ENCODE assay signal across 1 cellular context in genomic region chrX:155056877-155057792, GRCh38.
TF ChIP-seq lines count a peak whose summit lies in the region.

No MANE protein-coding gene starts in this region.

TF ChIP-seq in HepG2, 621 proteins besides CTCF, POLR2A, EP300 and RAD21 (continued from another document):
- no peak for TF ChIP-seq ZNF142 (CRISPR knock-in tag; IDR thresholded peaks at IDR 0.05)
- peak; percentile 19; the same call in 1 of the 3 replicates for TF ChIP-seq MXI1 (IDR thresholded peaks at IDR 0.05; ENCODE audit: borderline replicate concordance, low read depth, low read length)
- TF ChIP-seq ZNF326 (CRISPR knock-in tag; IDR thresholded peaks at IDR 0.05; ENCODE audit: borderline replicate concordance): no peak
- TF ChIP-seq ZNF513 (CRISPR knock-in tag; conservative IDR thresholded peaks at IDR 0.05): no peak
